ENCODE assay signal across 1 cellular context in the genomic region with DNA sequence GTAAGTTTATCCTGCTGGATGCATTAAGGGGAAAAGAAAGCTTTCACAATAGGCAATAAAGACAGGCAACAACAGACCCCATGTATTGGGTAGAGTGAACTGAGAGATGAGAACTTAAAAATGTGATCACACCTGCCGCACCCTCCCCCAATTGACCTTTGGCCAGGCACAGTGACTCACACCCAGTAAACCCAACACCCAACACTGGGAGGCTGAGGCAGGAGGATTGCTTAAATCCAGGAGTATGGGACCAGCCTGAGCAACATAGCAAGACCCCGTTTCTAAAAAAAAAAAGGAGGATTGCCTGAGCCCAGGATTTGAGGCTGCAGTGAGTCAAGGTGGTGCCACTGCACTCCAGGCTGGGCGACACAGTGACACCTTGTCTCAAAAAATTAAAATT.
TF ChIP-seq lines count a peak whose summit lies in the region.

No MANE protein-coding gene starts in this region.

TF ChIP-seq in HepG2, 621 proteins besides CTCF, POLR2A, EP300 and RAD21 (continued from another document):
- TF ChIP-seq ZNF281 (CRISPR knock-in tag; IDR thresholded peaks at IDR 0.05; ENCODE audit: borderline replicate concordance) (peak; percentile 69; the same call in 1 of the 2 replicates), FOSL2 (CRISPR knock-in tag; IDR thresholded peaks at IDR 0.05) (peak; percentile 88), HNF4A (CRISPR knock-in tag; IDR thresholded peaks at IDR 0.05) (0 out of 2 replicates have a peak, but pooled peaks have one; percentile 4), ZSCAN5A (CRISPR knock-in tag; IDR thresholded peaks at IDR 0.05; ENCODE audit: borderline replicate concordance) (no peak), HNF1A (IDR thresholded peaks at IDR 0.05; ENCODE audit: low read depth) (no peak), HNF1A (CRISPR knock-in tag; IDR thresholded peaks at IDR 0.05; ENCODE audit: borderline replicate concordance) (no peak), POGZ (CRISPR knock-in tag; IDR thresholded peaks at IDR 0.05) (0 out of 2 replicates have a peak, but pooled peaks have one; percentile 43), JUND (CRISPR knock-in tag; IDR thresholded peaks at IDR 0.05) (0 out of 2 replicates have a peak, but pooled peaks have one; percentile 41), KDM1A (CRISPR knock-in tag; IDR thresholded peaks at IDR 0.05) (peak; percentile 70; the same call in 1 of the 2 replicates), SIN3A (IDR thresholded peaks at IDR 0.05; ENCODE audit: borderline replicate concordance, low read depth, low read length) (no peak), FOXO4 (CRISPR knock-in tag; conservative IDR thresholded peaks at IDR 0.05) (no peak), ZMYM2 (CRISPR knock-in tag; IDR thresholded peaks at IDR 0.05) (0 out of 2 replicates have a peak, but pooled peaks have one; percentile 34), ZNF121 (CRISPR knock-in tag; IDR thresholded peaks at IDR 0.05) (peak; percentile 89)
- TF ChIP-seq, protein P1, sequence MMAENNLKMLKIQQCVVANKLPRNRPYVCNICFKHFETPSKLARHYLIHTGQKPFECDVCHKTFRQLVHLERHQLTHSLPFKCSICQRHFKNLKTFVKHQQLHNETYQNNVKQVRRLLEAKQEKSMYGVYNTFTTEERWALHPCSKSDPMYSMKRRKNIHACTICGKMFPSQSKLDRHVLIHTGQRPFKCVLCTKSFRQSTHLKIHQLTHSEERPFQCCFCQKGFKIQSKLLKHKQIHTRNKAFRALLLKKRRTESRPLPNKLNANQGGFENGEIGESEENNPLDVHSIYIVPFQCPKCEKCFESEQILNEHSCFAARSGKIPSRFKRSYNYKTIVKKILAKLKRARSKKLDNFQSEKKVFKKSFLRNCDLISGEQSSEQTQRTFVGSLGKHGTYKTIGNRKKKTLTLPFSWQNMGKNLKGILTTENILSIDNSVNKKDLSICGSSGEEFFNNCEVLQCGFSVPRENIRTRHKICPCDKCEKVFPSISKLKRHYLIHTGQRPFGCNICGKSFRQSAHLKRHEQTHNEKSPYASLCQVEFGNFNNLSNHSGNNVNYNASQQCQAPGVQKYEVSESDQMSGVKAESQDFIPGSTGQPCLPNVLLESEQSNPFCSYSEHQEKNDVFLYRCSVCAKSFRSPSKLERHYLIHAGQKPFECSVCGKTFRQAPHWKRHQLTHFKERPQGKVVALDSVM (CRISPR knock-in tag; IDR thresholded peaks at IDR 0.05) = peak; percentile 84
- TF ChIP-seq, protein P2, sequence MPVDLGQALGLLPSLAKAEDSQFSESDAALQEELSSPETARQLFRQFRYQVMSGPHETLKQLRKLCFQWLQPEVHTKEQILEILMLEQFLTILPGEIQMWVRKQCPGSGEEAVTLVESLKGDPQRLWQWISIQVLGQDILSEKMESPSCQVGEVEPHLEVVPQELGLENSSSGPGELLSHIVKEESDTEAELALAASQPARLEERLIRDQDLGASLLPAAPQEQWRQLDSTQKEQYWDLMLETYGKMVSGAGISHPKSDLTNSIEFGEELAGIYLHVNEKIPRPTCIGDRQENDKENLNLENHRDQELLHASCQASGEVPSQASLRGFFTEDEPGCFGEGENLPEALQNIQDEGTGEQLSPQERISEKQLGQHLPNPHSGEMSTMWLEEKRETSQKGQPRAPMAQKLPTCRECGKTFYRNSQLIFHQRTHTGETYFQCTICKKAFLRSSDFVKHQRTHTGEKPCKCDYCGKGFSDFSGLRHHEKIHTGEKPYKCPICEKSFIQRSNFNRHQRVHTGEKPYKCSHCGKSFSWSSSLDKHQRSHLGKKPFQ (CRISPR knock-in tag; IDR thresholded peaks at IDR 0.05; ENCODE audit: insufficient replicate concordance) = peak; percentile 94
- TF ChIP-seq, protein P3, sequence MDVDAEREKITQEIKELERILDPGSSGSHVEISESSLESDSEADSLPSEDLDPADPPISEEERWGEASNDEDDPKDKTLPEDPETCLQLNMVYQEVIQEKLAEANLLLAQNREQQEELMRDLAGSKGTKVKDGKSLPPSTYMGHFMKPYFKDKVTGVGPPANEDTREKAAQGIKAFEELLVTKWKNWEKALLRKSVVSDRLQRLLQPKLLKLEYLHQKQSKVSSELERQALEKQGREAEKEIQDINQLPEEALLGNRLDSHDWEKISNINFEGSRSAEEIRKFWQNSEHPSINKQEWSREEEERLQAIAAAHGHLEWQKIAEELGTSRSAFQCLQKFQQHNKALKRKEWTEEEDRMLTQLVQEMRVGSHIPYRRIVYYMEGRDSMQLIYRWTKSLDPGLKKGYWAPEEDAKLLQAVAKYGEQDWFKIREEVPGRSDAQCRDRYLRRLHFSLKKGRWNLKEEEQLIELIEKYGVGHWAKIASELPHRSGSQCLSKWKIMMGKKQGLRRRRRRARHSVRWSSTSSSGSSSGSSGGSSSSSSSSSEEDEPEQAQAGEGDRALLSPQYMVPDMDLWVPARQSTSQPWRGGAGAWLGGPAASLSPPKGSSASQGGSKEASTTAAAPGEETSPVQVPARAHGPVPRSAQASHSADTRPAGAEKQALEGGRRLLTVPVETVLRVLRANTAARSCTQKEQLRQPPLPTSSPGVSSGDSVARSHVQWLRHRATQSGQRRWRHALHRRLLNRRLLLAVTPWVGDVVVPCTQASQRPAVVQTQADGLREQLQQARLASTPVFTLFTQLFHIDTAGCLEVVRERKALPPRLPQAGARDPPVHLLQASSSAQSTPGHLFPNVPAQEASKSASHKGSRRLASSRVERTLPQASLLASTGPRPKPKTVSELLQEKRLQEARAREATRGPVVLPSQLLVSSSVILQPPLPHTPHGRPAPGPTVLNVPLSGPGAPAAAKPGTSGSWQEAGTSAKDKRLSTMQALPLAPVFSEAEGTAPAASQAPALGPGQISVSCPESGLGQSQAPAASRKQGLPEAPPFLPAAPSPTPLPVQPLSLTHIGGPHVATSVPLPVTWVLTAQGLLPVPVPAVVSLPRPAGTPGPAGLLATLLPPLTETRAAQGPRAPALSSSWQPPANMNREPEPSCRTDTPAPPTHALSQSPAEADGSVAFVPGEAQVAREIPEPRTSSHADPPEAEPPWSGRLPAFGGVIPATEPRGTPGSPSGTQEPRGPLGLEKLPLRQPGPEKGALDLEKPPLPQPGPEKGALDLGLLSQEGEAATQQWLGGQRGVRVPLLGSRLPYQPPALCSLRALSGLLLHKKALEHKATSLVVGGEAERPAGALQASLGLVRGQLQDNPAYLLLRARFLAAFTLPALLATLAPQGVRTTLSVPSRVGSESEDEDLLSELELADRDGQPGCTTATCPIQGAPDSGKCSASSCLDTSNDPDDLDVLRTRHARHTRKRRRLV (CRISPR knock-in tag; IDR thresholded peaks at IDR 0.05) = no peak
